In genomic region chr6:26366504-26366903, GRCh38 we compare ENCODE assay signal across 7 cellular contexts.
DNase-seq lines count a peak whose midpoint lies in the region; ATAC-seq and TF ChIP-seq lines count a peak whose summit lies in the region.

No MANE protein-coding gene starts in this region.

- TF ChIP-seq CTCF in nephron (IDR thresholded peaks at IDR 0.05; ENCODE audit: unreplicated experiment in 3 of 3) = no peak

- no peaks in the 10 kb centered on the region for H3K9me3 Mint-ChIP-seq in T-helper 2 cell treated with Interferon-gamma antibody and Interleukin-4, amounts not matched to agents 5 μg/mL and 100 μg/mL, for 36 hours
- no peaks in the 10 kb centered on the region for H3K9me3 Mint-ChIP-seq in nephron

- no peak for ATAC-seq in HG03457 (IDR thresholded peaks at IDR 0.05; ENCODE audit: unreplicated experiment)

- peaks cover 32% of the 10 kb centered on the region for H3K36me3 Mint-ChIP-seq in T-helper 2 cell treated with Interferon-gamma antibody and Interleukin-4, amounts not matched to agents 5 μg/mL and 100 μg/mL, for 36 hours (ENCODE audit: low read depth)
- H3K36me3 Mint-ChIP-seq in nephron (ENCODE audit: low read depth) = no peaks in the 10 kb centered on the region

- H3K27me3 Mint-ChIP-seq in T-helper 2 cell treated with Interferon-gamma antibody and Interleukin-4, amounts not matched to agents 5 μg/mL and 100 μg/mL, for 36 hours (ENCODE audit: low read depth) = no peaks in the 10 kb centered on the region
- no peaks in the 10 kb centered on the region for H3K27me3 Mint-ChIP-seq in nephron (ENCODE audit: low read depth)

- peak overlapping the region; percentile 78 for H3K27ac Mint-ChIP-seq in T-helper 2 cell treated with Interferon-gamma antibody and Interleukin-4, amounts not matched to agents 5 μg/mL and 100 μg/mL, for 36 hours
- H3K27ac Mint-ChIP-seq in nephron = no peak overlapping the region

- DNase-seq in DMS 273 treated with DMSO at 0.1 percent for 48 hours (lab: John Stamatoyannopoulos, UW) (peak; percentile 84), HCEC 1CT (peak; percentile 38), NCI-H226 (no peak), ecto neural progenitor cell (ENCODE audit: low spot score) (no peak)
- DNase-seq in T-helper 2 cell treated with Interferon-gamma antibody and Interleukin-4, amounts not matched to agents 5 μg/mL and 100 μg/mL, for 36 hours (ENCODE audit: low spot score) = no peak

- H3K4me3 Mint-ChIP-seq in T-helper 2 cell treated with Interferon-gamma antibody and Interleukin-4, amounts not matched to agents 5 μg/mL and 100 μg/mL, for 36 hours = peak overlapping the region; percentile 82
- peak overlapping the region; percentile 57 to 65 (median 57) for H3K4me3 Mint-ChIP-seq in nephron

- peaks cover 41% of the 10 kb centered on the region for H3K4me1 Mint-ChIP-seq in T-helper 2 cell treated with Interferon-gamma antibody and Interleukin-4, amounts not matched to agents 5 μg/mL and 100 μg/mL, for 36 hours (ENCODE audit: low read depth)
- H3K4me1 Mint-ChIP-seq in nephron = no peaks in the 10 kb centered on the region

Comparison
In these comparisons a context has a peak if more than half of its experiments do, and no peak if none do; other contexts are left out.
1. DNase-seq: peak in DMS 273 treated with DMSO at 0.1 percent for 48 hours (single experiment) and HCEC 1CT (single experiment); none in T-helper 2 cell treated with Interferon-gamma antibody and Interleukin-4, amounts not matched to agents 5 μg/mL and 100 μg/mL, for 36 hours (single experiment), NCI-H226 (single experiment) and ecto neural progenitor cell (single experiment).